In genomic region chr12:49587174-49587908, GRCh38 we compare ENCODE assay signal across 31 cellular contexts. TPM values are rescaled to one million over a fixed set of nuclear protein-coding genes. Genes with fewer than 3 reads are reported as not detected.
DNase-seq lines count a peak whose midpoint lies in the region; ATAC-seq and TF ChIP-seq lines count a peak whose summit lies in the region.
"Had no signal": no experiment of that assay in that cellular context is flagged by ENCODE, and none has a peak within 500 bp of the region (broad histone marks: within the 10 kb centered on the region; RNA-seq: fewer than 3 reads in every experiment).

No MANE protein-coding gene starts in this region.

- 93% methylated on average over 11 of the region's 11 CpGs for WGBS in smooth muscle cell (ENCODE audit: low lambda C conversion rate)

- TF ChIP-seq CTCF in GM12875 (IDR thresholded peaks at IDR 0.05; ENCODE audit: borderline replicate concordance, insufficient read depth, low read depth, low read length) (0 out of 2 replicates have a peak, but pooled peaks have one; percentile 2), NB4 (IDR thresholded peaks at IDR 0.05; ENCODE audit: low read depth, low read length) (peak; percentile 5), smooth muscle cell (IDR thresholded peaks at IDR 0.05; ENCODE audit: borderline replicate concordance, insufficient read depth, poor library complexity, severe bottlenecking) (peak; percentile 8), tibial artery (IDR thresholded peaks at IDR 0.05) (no peak)

- no peak for TF ChIP-seq POLR2A in NB4 (IDR thresholded peaks at IDR 0.05; ENCODE audit: extremely low read depth, insufficient read length)

- H3K9me3 Mint-ChIP-seq in stimulated activated effector memory CD8-positive, alpha-beta T cell treated with anti-CD3 and anti-CD28 coated beads, Interleukin-12 subunit alpha, Interleukin-12 subunit beta, amount 100 ng/mL, for 72 hours = no peaks in the 10 kb centered on the region
- H3K9me3 Mint-ChIP-seq: type B pancreatic cell, WTC11 had no signal

- DNase-seq in NB4 (ENCODE audit: low read depth) (no peak), islet precursor cell (peak; percentile 52), smooth muscle cell (lab: John Stamatoyannopoulos, UW; ENCODE audit: unreplicated experiment) (no peak), tibial artery (no peak)
- no peak for DNase-seq in stimulated activated effector memory CD8-positive, alpha-beta T cell treated with anti-CD3 and anti-CD28 coated beads, Interleukin-12 subunit alpha, Interleukin-12 subunit beta, amount 100 ng/mL, for 72 hours (ENCODE audit: low spot score in 2 of 2)
- DNase-seq: activated CD4-positive, alpha-beta T cell treated with anti-CD3 and anti-CD28 coated beads, Interleukin-2, amount 50 U/mL, for 1 hour; activated effector memory CD4-positive, alpha-beta T cell treated with anti-CD3 and anti-CD28 coated beads, Interleukin-2, amount 50 U/mL, for 16 hours; activated naive CD8-positive, alpha-beta T cell treated with anti-CD3 and anti-CD28 coated beads for 36 hours; activated T-cell treated with anti-CD3 and anti-CD28 coated beads, Interleukin-2, amount 50 U/mL, for 1 hour; colonic mucosa; effector CD8-positive, alpha-beta T cell; GDM1; GM23248; hippocampal formation; Kasumi-1; left cardiac atrium; mammary epithelial cell; NCI-H1048; NCI-H446 treated with DMSO at 0.1 percent for 48 hours; NCI-H774; stimulated activated CD4-positive, alpha-beta T cell treated with anti-CD3 and anti-CD28 coated beads, Interleukin-4, amount 100 ng/mL, for 1 hour; T1000 had no signal

- no peaks in the 10 kb centered on the region for H4K20me1 ChIP-seq in smooth muscle cell (ENCODE audit: low read depth)

- no peak overlapping the region for H3K4me3 Mint-ChIP-seq in stimulated activated effector memory CD8-positive, alpha-beta T cell treated with anti-CD3 and anti-CD28 coated beads, Interleukin-12 subunit alpha, Interleukin-12 subunit beta, amount 100 ng/mL, for 72 hours
- H3K4me3 Mint-ChIP-seq: activated naive CD8-positive, alpha-beta T cell treated with anti-CD3 and anti-CD28 coated beads for 36 hours; type B pancreatic cell; WTC11 had no signal

- H3K4me1 ChIP-seq in smooth muscle cell (ENCODE audit: low read depth) = no peaks in the 10 kb centered on the region
- peaks cover 0 to 12% (median 0%) of the 10 kb centered on the region in 4 donors for H3K4me1 ChIP-seq in tibial artery
- H3K4me1 ChIP-seq: ascending aorta, colonic mucosa had no signal

- no peaks in the 10 kb centered on the region for H3F3A ChIP-seq in smooth muscle cell (ENCODE audit: low read depth)

- H3K79me2 ChIP-seq in smooth muscle cell (ENCODE audit: low read depth) = no peaks in the 10 kb centered on the region

- H3K4me1 Mint-ChIP-seq in stimulated activated effector memory CD8-positive, alpha-beta T cell treated with anti-CD3 and anti-CD28 coated beads, Interleukin-12 subunit alpha, Interleukin-12 subunit beta, amount 100 ng/mL, for 72 hours = peaks cover 5% of the 10 kb centered on the region
- H3K4me1 Mint-ChIP-seq: activated naive CD8-positive, alpha-beta T cell treated with anti-CD3 and anti-CD28 coated beads for 36 hours; WTC11 had no signal

- H3K36me3 Mint-ChIP-seq in stimulated activated effector memory CD8-positive, alpha-beta T cell treated with anti-CD3 and anti-CD28 coated beads, Interleukin-12 subunit alpha, Interleukin-12 subunit beta, amount 100 ng/mL, for 72 hours = no peaks in the 10 kb centered on the region

- intact Hi-C loops in tibial artery (cut with DNase I; ENCODE audit: low total_unique reads) = no loop called here

- H3K9me3 ChIP-seq in smooth muscle cell (replicated peaks; ENCODE audit: low read depth) (no peaks in the 10 kb centered on the region), tibial artery (no peaks in the 10 kb centered on the region)
- H3K9me3 ChIP-seq: ascending aorta, colonic mucosa had no signal

- no peaks in the 10 kb centered on the region for H3K27me3 ChIP-seq in smooth muscle cell (ENCODE audit: low read depth)
- H3K27me3 ChIP-seq in tibial artery = no peaks in the 10 kb centered on the region
- H3K27me3 ChIP-seq: ascending aorta, colonic mucosa had no signal

- no peak overlapping the region for H2AFZ ChIP-seq in smooth muscle cell (ENCODE audit: low read depth)
- H2AFZ ChIP-seq: GM23248 had no signal

- H3K27ac ChIP-seq in smooth muscle cell (ENCODE audit: low read depth) (no peak overlapping the region), tibial artery (no peak overlapping the region)
- H3K27ac ChIP-seq: ascending aorta, C4-2B, colonic mucosa, epithelial cell of prostate, GM23248 had no signal

- no peak for ATAC-seq in stimulated activated effector memory CD8-positive, alpha-beta T cell treated with anti-CD3 and anti-CD28 coated beads, Interleukin-12 subunit alpha, Interleukin-12 subunit beta, amount 100 ng/mL, for 72 hours
- no peak for ATAC-seq in GM19467 (IDR thresholded peaks at IDR 0.05; ENCODE audit: unreplicated experiment)
- ATAC-seq: left cardiac atrium, sciatic nerve, WTC11 had no signal

- no peak overlapping the region for H3K4me2 ChIP-seq in smooth muscle cell

- H3K36me3 ChIP-seq in smooth muscle cell (ENCODE audit: low read depth) (no peaks in the 10 kb centered on the region), tibial artery (peaks cover 0 to 18% (median 0%) of the 10 kb centered on the region in 3 donors)
- H3K36me3 ChIP-seq: colonic mucosa had no signal

- no peak overlapping the region for H3K4me3 ChIP-seq in GM12875 (ENCODE audit: low read depth, low read length)
- no peak overlapping the region for H3K4me3 ChIP-seq in NB4 (ENCODE audit: low read depth, low read length)
- H3K4me3 ChIP-seq in smooth muscle cell = no peak overlapping the region
- no peak overlapping the region for H3K4me3 ChIP-seq in tibial artery
- H3K4me3 ChIP-seq: ascending aorta, colonic mucosa, GM23248 had no signal

- no peak overlapping the region for H3K9ac ChIP-seq in smooth muscle cell (ENCODE audit: low read depth)
- H3K9ac ChIP-seq: GM23248 had no signal

- H3K27ac Mint-ChIP-seq in stimulated activated effector memory CD8-positive, alpha-beta T cell treated with anti-CD3 and anti-CD28 coated beads, Interleukin-12 subunit alpha, Interleukin-12 subunit beta, amount 100 ng/mL, for 72 hours = no peak overlapping the region
- H3K27ac Mint-ChIP-seq: activated naive CD8-positive, alpha-beta T cell treated with anti-CD3 and anti-CD28 coated beads for 36 hours; type B pancreatic cell; WTC11 had no signal

RNA-seq across cellular contexts. Expression of gene FAM186B, which starts 18.1 kb away (rescaled TPM):
- 0.09 and 1.3 TPM in 2 replicates for total RNA-seq in smooth muscle cell
- polyA plus RNA-seq in smooth muscle cell = 0.18 and 0.26 TPM in 2 replicates
- total RNA-seq: ascending aorta had no signal
- polyA plus RNA-seq: neural cell had no signal

RNA-seq across cellular contexts. Expression of gene MCRS1, which starts 19.4 kb away (rescaled TPM):
- total RNA-seq in smooth muscle cell = 41.4 and 46.4 TPM in 2 replicates
- 54.4 and 55.2 TPM in 2 replicates for polyA plus RNA-seq in smooth muscle cell

RNA-seq across cellular contexts. Expression of gene PRPF40B, which starts 36.0 kb away (rescaled TPM):
- 5.7 and 6.2 TPM in 2 replicates for total RNA-seq in smooth muscle cell
- 19.8 and 22.8 TPM in 2 replicates for polyA plus RNA-seq in smooth muscle cell

RNA-seq across cellular contexts. Expression of gene KCNH3, which starts 48.5 kb away (rescaled TPM):
- total RNA-seq in smooth muscle cell = 0.09 and 0.40 TPM in 2 replicates
- polyA plus RNA-seq in smooth muscle cell = 0.19 and 0.94 TPM in 2 replicates
- total RNA-seq: ascending aorta, GM23248 had no signal

Comparison
In these comparisons a context has a peak if more than half of its experiments do, and no peak if none do; other contexts are left out.
1. CTCF ChIP-seq: peak in GM12875 (single experiment), NB4 (single experiment) and smooth muscle cell (single experiment); none in tibial artery (0 of 2).